ENCODE assay signal across 8 cellular contexts in the genomic region with DNA sequence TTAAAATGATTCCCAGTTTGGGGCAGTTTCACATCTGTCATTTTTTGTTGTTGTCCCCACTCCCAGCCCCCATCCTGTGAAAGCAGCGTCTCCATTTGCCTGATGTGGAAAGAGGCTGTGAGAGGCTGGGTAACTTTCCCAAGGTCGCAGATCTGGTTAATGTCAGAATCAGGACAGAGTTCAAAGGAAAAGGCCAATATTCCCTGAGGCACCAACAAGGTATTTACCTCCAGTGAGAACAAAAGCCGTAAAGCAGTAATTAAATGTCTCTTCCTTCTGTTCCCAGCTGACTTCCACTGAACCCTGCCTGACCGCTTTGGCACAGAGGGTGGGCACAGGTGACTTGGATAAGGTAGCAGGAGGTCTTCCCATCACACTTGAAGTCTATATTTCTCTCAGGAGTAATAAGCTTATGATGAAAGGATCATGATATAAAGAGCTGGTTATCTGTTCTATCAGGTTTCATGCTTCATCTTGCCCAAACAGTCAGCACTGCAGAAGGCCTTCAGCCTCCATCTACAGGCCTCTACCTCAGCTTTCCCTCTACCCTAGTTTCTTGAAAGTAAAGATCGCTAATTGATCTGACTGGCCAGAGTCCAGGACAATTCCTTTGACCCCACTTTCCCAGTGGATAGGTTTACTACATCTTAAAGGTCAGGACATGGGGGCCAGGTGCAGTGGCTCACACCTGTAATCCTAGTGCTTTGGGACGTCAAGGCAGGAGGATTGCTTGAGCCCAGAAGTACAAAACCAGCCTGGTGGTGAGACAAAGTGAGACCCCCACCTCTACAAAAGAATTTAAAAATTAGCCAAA. TPM values are rescaled to one million over a fixed set of nuclear protein-coding genes. Genes with fewer than 3 reads are reported as not detected.
DNase-seq lines count a peak whose midpoint lies in the region; ATAC-seq and TF ChIP-seq lines count a peak whose summit lies in the region.

No MANE protein-coding gene starts in this region.

- H3K27me3 ChIP-seq in brain microvascular endothelial cell (replicated peaks) (no peaks in the 10 kb centered on the region), lower lobe of right lung (ENCODE audit: low read depth) (no peaks in the 10 kb centered on the region), thoracic aorta (replicated peaks; ENCODE audit: insufficient read depth) (no peaks in the 10 kb centered on the region)

- CTCF ChIA-PET in HEK293T (lab: Yijun Ruan, JAX): interaction anchor here (0.6 to 1.3 kb wide), 4 partner anchors 9 to 51 kb away, joined by 3 to 6 read pairs (median 4); partner anchors contain the start of gene CD59

- intact Hi-C loops in lower lobe of right lung (cut with DNase I): no loop called here

- H3K9me3 ChIP-seq in lower lobe of right lung (no peaks in the 10 kb centered on the region), thoracic aorta (no peaks in the 10 kb centered on the region)

- POLR2A ChIA-PET in HEK293T (lab: Yijun Ruan, JAX): interaction anchor here (0.7 to 1.2 kb wide), 2 partner anchors 10 to 45 kb away, joined by 3 read pairs; partner anchors contain the start of genes C11orf91 and CD59

- H3K4me3 ChIP-seq in brain microvascular endothelial cell (ENCODE audit: low read depth, low read length): no peak overlapping the region
- no peak overlapping the region for H3K4me3 ChIP-seq in lower lobe of right lung
- no peak overlapping the region for H3K4me3 ChIP-seq in thoracic aorta

- ATAC-seq in lower lobe of right lung (no peak), thoracic aorta (ENCODE audit: insufficient number of reproducible peaks, low FRiP score, low read depth) (no peak), GM21526 (IDR thresholded peaks at IDR 0.05; ENCODE audit: low FRiP score, unreplicated experiment) (no peak)

- in situ Hi-C loops in brain microvascular endothelial cell (cut with HindIII; ENCODE audit: low pct_ligation_motif_present, low sequenced_read_pairs): no loop called here

- TF ChIP-seq CTCF in brain microvascular endothelial cell (IDR thresholded peaks at IDR 0.05; ENCODE audit: low read depth, low read length, missing control alignments) (no peak), lower lobe of right lung (IDR thresholded peaks at IDR 0.05) (no peak), thoracic aorta (IDR thresholded peaks at IDR 0.05) (no peak)

- peak; percentile 24 for DNase-seq in NCI-H226
- DNase-seq in brain microvascular endothelial cell: no peak
- DNase-seq in lower lobe of right lung: no peak
- DNase-seq in thoracic aorta (ENCODE audit: low spot score): no peak
- DNase-seq in HEK293T (ENCODE audit: extremely low spot score): no peak
- DNase-seq in kidney tubule cell (ENCODE audit: low spot score): no peak
- DNase-seq in epidermal melanocyte (ENCODE audit: insufficient read length, low spot score): no peak

- H3K27ac ChIP-seq in brain microvascular endothelial cell (peak overlapping the region; percentile 98), lower lobe of right lung (peak overlapping the region; percentile 82), thoracic aorta (peak overlapping the region; percentile 85 to 90)

- H3K4me1 ChIP-seq in lower lobe of right lung (peaks cover 53% of the 10 kb centered on the region), thoracic aorta (ENCODE audit: control insufficient read depth in 1 of 2, low read depth in 2 of 2) (peaks cover 19 to 44% of the 10 kb centered on the region in 2 donors)

- H3K36me3 ChIP-seq in brain microvascular endothelial cell (replicated peaks) (no peaks in the 10 kb centered on the region), lower lobe of right lung (no peaks in the 10 kb centered on the region), thoracic aorta (no peaks in the 10 kb centered on the region)

TF ChIP-seq in HEK293T, 16 proteins besides CTCF, POLR2A, EP300 and RAD21:
- TF ChIP-seq FOXK2 (IDR thresholded peaks at IDR 0.05) (no peak), SUZ12 (IDR thresholded peaks at IDR 0.05) (no peak)

RNA-seq across cellular contexts. Expression of gene C11orf91, which starts 9.4 kb away (rescaled TPM):
- total RNA-seq in lower lobe of right lung (not detected), thoracic aorta (not detected)

RNA-seq across cellular contexts. Expression of gene CD59, which starts 45.0 kb away (rescaled TPM):
- total RNA-seq in lower lobe of right lung (816 TPM), thoracic aorta (100 to 1,000 TPM; 368 to 529 TPM)
